ENCODE assay signal across 33 cellular contexts in genomic region chr16:11539635-11540034, GRCh38. TPM values are rescaled to one million over a fixed set of nuclear protein-coding genes. Genes with fewer than 3 reads are reported as not detected.
DNase-seq lines count a peak whose midpoint lies in the region; ATAC-seq and TF ChIP-seq lines count a peak whose summit lies in the region.
"Had no signal": no experiment of that assay in that cellular context is flagged by ENCODE, and none has a peak within 500 bp of the region (broad histone marks: within the 10 kb centered on the region; RNA-seq: fewer than 3 reads in every experiment).

No MANE protein-coding gene starts in this region.

- no peaks in the 10 kb centered on the region for H3K9me3 Mint-ChIP-seq in activated T-cell treated with anti-CD3 and anti-CD28 coated beads, Interleukin-2, amount 50 U/mL, for 24 hours
- H3K9me3 Mint-ChIP-seq: activated CD4-positive, alpha-beta memory T cell treated with anti-CD3 and anti-CD28 coated beads for 36 hours; activated T-helper 2 cell treated with anti-CD3 and anti-CD28 coated beads, Interferon-gamma antibody, Interleukin-2, Interleukin-4, amounts not matched to agents 10 μg/mL and 5 μg/mL and 100 μg/mL, durations not matched to agents 14 hours and 24 hours and 36 hours; CD8-positive, alpha-beta memory T cell; stimulated activated naive CD8-positive, alpha-beta T cell treated with anti-CD3 and anti-CD28 coated beads, Interleukin-15, Interleukin-2, amounts not matched to agents 100 ng/mL and 50 ng/mL, for 24 hours; T-helper 1 cell treated with Interleukin-12 subunit alpha and Interleukin-12 subunit beta and Interleukin-4 antibody, amounts not matched to agents 30 μg/mL and 1 μg/mL, for 36 hours had no signal

- no peak overlapping the region for H3K4me3 Mint-ChIP-seq in activated T-cell treated with anti-CD3 and anti-CD28 coated beads, Interleukin-2, amount 50 U/mL, for 24 hours
- H3K4me3 Mint-ChIP-seq: activated CD4-positive, alpha-beta memory T cell treated with anti-CD3 and anti-CD28 coated beads for 36 hours; stimulated activated naive CD8-positive, alpha-beta T cell treated with anti-CD3 and anti-CD28 coated beads, Interleukin-15, Interleukin-2, amounts not matched to agents 100 ng/mL and 50 ng/mL, for 24 hours; T-helper 1 cell treated with Interleukin-12 subunit alpha and Interleukin-12 subunit beta and Interleukin-4 antibody, amounts not matched to agents 30 μg/mL and 1 μg/mL, for 36 hours had no signal

- no peak for ATAC-seq in GM18519 (IDR thresholded peaks at IDR 0.05; ENCODE audit: low FRiP score, unreplicated experiment)
- ATAC-seq: activated CD4-positive, CD25-positive, alpha-beta regulatory T cell treated with anti-CD3 and anti-CD28 coated beads, Interleukin-2, amount 50 U/mL, for 24 hours; PC-3 had no signal

- peaks cover 13% of the 10 kb centered on the region for H3K4me1 Mint-ChIP-seq in activated T-cell treated with anti-CD3 and anti-CD28 coated beads, Interleukin-2, amount 50 U/mL, for 24 hours (ENCODE audit: low read depth)

- no peaks in the 10 kb centered on the region for H3K27me3 Mint-ChIP-seq in activated T-cell treated with anti-CD3 and anti-CD28 coated beads, Interleukin-2, amount 50 U/mL, for 24 hours
- H3K27me3 Mint-ChIP-seq: activated CD4-positive, alpha-beta memory T cell treated with anti-CD3 and anti-CD28 coated beads for 36 hours; stimulated activated naive CD8-positive, alpha-beta T cell treated with anti-CD3 and anti-CD28 coated beads, Interleukin-15, Interleukin-2, amounts not matched to agents 100 ng/mL and 50 ng/mL, for 24 hours had no signal

- H3K27me3 ChIP-seq in MM.1S (replicated peaks; ENCODE audit: insufficient read depth, low read length) = no peaks in the 10 kb centered on the region
- no peaks in the 10 kb centered on the region for H3K27me3 ChIP-seq in breast epithelium
- peaks cover 3% of the 10 kb centered on the region for H3K27me3 ChIP-seq in osteoblast (ENCODE audit: insufficient read depth, low read length)
- H3K27me3 ChIP-seq: cardiac muscle cell, hepatocyte, right atrium auricular region, testis had no signal

- no peaks in the 10 kb centered on the region for H3K9me2 ChIP-seq in MM.1S (replicated peaks; ENCODE audit: insufficient read depth, low read length)
- H3K9me2 ChIP-seq: SK-N-SH had no signal

- no peaks in the 10 kb centered on the region for H3K9me3 ChIP-seq in MM.1S (replicated peaks; ENCODE audit: insufficient read depth, low read length)
- H3K9me3 ChIP-seq in breast epithelium = no peaks in the 10 kb centered on the region
- H3K9me3 ChIP-seq in osteoblast (ENCODE audit: low read depth, low read length) = no peaks in the 10 kb centered on the region
- H3K9me3 ChIP-seq: A549, right atrium auricular region, SK-N-SH, testis had no signal

- H3K79me2 ChIP-seq in MM.1S (ENCODE audit: low read length) (no peaks in the 10 kb centered on the region), osteoblast (ENCODE audit: insufficient read depth, low read length) (no peaks in the 10 kb centered on the region)
- H3K79me2 ChIP-seq: hepatocyte, parathyroid adenoma had no signal

- TF ChIP-seq CTCF in MM.1S (IDR thresholded peaks at IDR 0.05; ENCODE audit: low read length) = no peak
- TF ChIP-seq CTCF in breast epithelium (IDR thresholded peaks at IDR 0.05) = no peak
- no peak for TF ChIP-seq CTCF in osteoblast (IDR thresholded peaks at IDR 0.05; ENCODE audit: extremely low read depth, low read depth, low read length)

- H3K4me3 ChIP-seq in MM.1S (ENCODE audit: low read length) (no peak overlapping the region), breast epithelium (no peak overlapping the region), osteoblast (ENCODE audit: insufficient read depth, low read length) (no peak overlapping the region)
- H3K4me3 ChIP-seq: A549, cardiac muscle cell, hepatocyte, lung, right atrium auricular region, testis had no signal

- peaks cover 16% of the 10 kb centered on the region for H3K4me1 ChIP-seq in MM.1S (ENCODE audit: low read length)
- H3K4me1 ChIP-seq in breast epithelium = no peaks in the 10 kb centered on the region
- H3K4me1 ChIP-seq in osteoblast (ENCODE audit: insufficient read depth, low read length) = peaks cover 2% of the 10 kb centered on the region
- H3K4me1 ChIP-seq: parathyroid adenoma, right atrium auricular region, testis had no signal

- intact Hi-C loops in breast epithelium (cut with DNase I; ENCODE audit: low total_unique reads) = no loop called here
- intact Hi-C loops in posterior vena cava (cut with DNase I) = loop anchor here (10.0 kb wide), 2 partner anchors 135 to 175 kb away; no protein-coding TSS in a partner anchor

- H3K36me3 ChIP-seq in MM.1S (replicated peaks; ENCODE audit: insufficient read depth, low read length) (no peaks in the 10 kb centered on the region), breast epithelium (no peaks in the 10 kb centered on the region), osteoblast (ENCODE audit: insufficient read depth, low read length) (no peaks in the 10 kb centered on the region)
- H3K36me3 ChIP-seq: cardiac muscle cell, right atrium auricular region had no signal

- H4K20me1 ChIP-seq in MM.1S (ENCODE audit: insufficient read depth, low read length) = no peaks in the 10 kb centered on the region
- no peaks in the 10 kb centered on the region for H4K20me1 ChIP-seq in osteoblast (ENCODE audit: insufficient read depth, low read length)

- no peak for DNase-seq in activated T-cell treated with anti-CD3 and anti-CD28 coated beads, Interleukin-2, amount 50 U/mL, for 24 hours
- DNase-seq in activated T-cell treated with anti-CD3 and anti-CD28 coated beads, Interleukin-2, amount 50 U/mL, for 48 hours = no peak
- peak; percentile 84 for DNase-seq in MM.1S
- DNase-seq in breast epithelium (ENCODE audit: low spot score in 2 of 2) = no peak
- peak; percentile 32 for DNase-seq in posterior vena cava (ENCODE audit: low spot score)
- no peak for DNase-seq in osteoblast (ENCODE audit: insufficient read length, low spot score, missing footprints)
- DNase-seq in NCI-H1105 (lab: John Stamatoyannopoulos, UW) = no peak
- DNase-seq: activated CD4-positive, alpha-beta memory T cell treated with anti-CD3 and anti-CD28 coated beads for 36 hours; activated CD8-positive, alpha-beta memory T cell treated with anti-CD3 and anti-CD28 coated beads, Interleukin-2, amount 50 U/mL, for 48 hours; activated naive CD4-positive, alpha-beta T cell treated with anti-CD3 and anti-CD28 coated beads, Interleukin-2, amount 50 U/mL, for 16 hours; CD8-positive, alpha-beta memory T cell; effector CD8-positive, alpha-beta T cell; Kasumi-1; kidney glomerular epithelial cell; NCI-H1092; NCI-H187 treated with DMSO at 0.1 percent for 48 hours; NCI-H524 treated with DMSO at 0.1 percent for 48 hours; PC-3; SK-N-SH; stimulated activated CD8-positive, alpha-beta memory T cell treated with anti-CD3 and anti-CD28 coated beads, Interleukin-4, amount 100 ng/mL, for 48 hours; testis had no signal

- H3K9ac ChIP-seq in MM.1S (ENCODE audit: low read length) = peak overlapping the region; percentile 15; the same call in 1 of the 2 replicates
- H3K9ac ChIP-seq: parathyroid adenoma, SK-N-SH had no signal

- peak overlapping the region; percentile 61 for H3K4me2 ChIP-seq in MM.1S (ENCODE audit: low read depth, low read length)
- H3K4me2 ChIP-seq in osteoblast (ENCODE audit: insufficient read depth, low read length) = no peak overlapping the region
- H3K4me2 ChIP-seq: A549, hepatocyte, SK-N-SH had no signal

- H3K36me3 Mint-ChIP-seq in activated T-cell treated with anti-CD3 and anti-CD28 coated beads, Interleukin-2, amount 50 U/mL, for 24 hours (ENCODE audit: low read depth) = no peaks in the 10 kb centered on the region
- H3K36me3 Mint-ChIP-seq: activated CD4-positive, alpha-beta memory T cell treated with anti-CD3 and anti-CD28 coated beads for 36 hours had no signal

- peak overlapping the region; percentile 20 for H3K27ac Mint-ChIP-seq in activated T-cell treated with anti-CD3 and anti-CD28 coated beads, Interleukin-2, amount 50 U/mL, for 24 hours
- H3K27ac Mint-ChIP-seq: activated CD4-positive, alpha-beta memory T cell treated with anti-CD3 and anti-CD28 coated beads for 36 hours; activated T-helper 2 cell treated with anti-CD3 and anti-CD28 coated beads, Interferon-gamma antibody, Interleukin-2, Interleukin-4, amounts not matched to agents 10 μg/mL and 5 μg/mL and 100 μg/mL, durations not matched to agents 14 hours and 24 hours and 36 hours; stimulated activated naive CD8-positive, alpha-beta T cell treated with anti-CD3 and anti-CD28 coated beads, Interleukin-15, Interleukin-2, amounts not matched to agents 100 ng/mL and 50 ng/mL, for 24 hours; T-helper 1 cell treated with Interleukin-12 subunit alpha and Interleukin-12 subunit beta and Interleukin-4 antibody, amounts not matched to agents 30 μg/mL and 1 μg/mL, for 36 hours had no signal

- H3K27ac ChIP-seq in MM.1S (ENCODE audit: low read length) (peak overlapping the region; percentile 70), breast epithelium (no peak overlapping the region), osteoblast (ENCODE audit: low read depth, low read length) (no peak overlapping the region)
- H3K27ac ChIP-seq: cardiac muscle cell, epithelial cell of prostate, hepatocyte, parathyroid adenoma, right atrium auricular region, testis had no signal

- H2AFZ ChIP-seq in MM.1S (ENCODE audit: low read length) (no peak overlapping the region), osteoblast (ENCODE audit: low read length) (no peak overlapping the region)
- H2AFZ ChIP-seq: hepatocyte, parathyroid adenoma had no signal

- peak; percentile 23 for TF ChIP-seq POLR2A in breast epithelium (IDR thresholded peaks at IDR 0.05)

- H3F3A ChIP-seq in MM.1S (ENCODE audit: insufficient read depth, low read length) = peaks cover 20% of the 10 kb centered on the region

RNA-seq across cellular contexts. Expression of gene LITAF, which starts 47.1 kb away (rescaled TPM):
- total RNA-seq in breast epithelium = 100 to 1,000 TPM in 1 of 3 donors, 10 to 100 TPM in 2; 50.6 to 109 (median 59.0) TPM
- 10 to 100 TPM; 70.0 to 76.4 TPM for total RNA-seq in posterior vena cava
- total RNA-seq in osteoblast = 33.3 and 38.6 TPM in 2 replicates

Comparison
In these comparisons a context has a peak if more than half of its experiments do, and no peak if none do; other contexts are left out.
1. DNase-seq: peak in MM.1S (single experiment) and posterior vena cava (single experiment); none in activated T-cell treated with anti-CD3 and anti-CD28 coated beads, Interleukin-2, amount 50 U/mL, for 24 hours (single experiment), activated T-cell treated with anti-CD3 and anti-CD28 coated beads, Interleukin-2, amount 50 U/mL, for 48 hours (0 of 2), breast epithelium (0 of 2), osteoblast (single experiment) and NCI-H1105 (single experiment).